Comparison of ENCODE assay signal across 20 cellular contexts in the genomic region with DNA sequence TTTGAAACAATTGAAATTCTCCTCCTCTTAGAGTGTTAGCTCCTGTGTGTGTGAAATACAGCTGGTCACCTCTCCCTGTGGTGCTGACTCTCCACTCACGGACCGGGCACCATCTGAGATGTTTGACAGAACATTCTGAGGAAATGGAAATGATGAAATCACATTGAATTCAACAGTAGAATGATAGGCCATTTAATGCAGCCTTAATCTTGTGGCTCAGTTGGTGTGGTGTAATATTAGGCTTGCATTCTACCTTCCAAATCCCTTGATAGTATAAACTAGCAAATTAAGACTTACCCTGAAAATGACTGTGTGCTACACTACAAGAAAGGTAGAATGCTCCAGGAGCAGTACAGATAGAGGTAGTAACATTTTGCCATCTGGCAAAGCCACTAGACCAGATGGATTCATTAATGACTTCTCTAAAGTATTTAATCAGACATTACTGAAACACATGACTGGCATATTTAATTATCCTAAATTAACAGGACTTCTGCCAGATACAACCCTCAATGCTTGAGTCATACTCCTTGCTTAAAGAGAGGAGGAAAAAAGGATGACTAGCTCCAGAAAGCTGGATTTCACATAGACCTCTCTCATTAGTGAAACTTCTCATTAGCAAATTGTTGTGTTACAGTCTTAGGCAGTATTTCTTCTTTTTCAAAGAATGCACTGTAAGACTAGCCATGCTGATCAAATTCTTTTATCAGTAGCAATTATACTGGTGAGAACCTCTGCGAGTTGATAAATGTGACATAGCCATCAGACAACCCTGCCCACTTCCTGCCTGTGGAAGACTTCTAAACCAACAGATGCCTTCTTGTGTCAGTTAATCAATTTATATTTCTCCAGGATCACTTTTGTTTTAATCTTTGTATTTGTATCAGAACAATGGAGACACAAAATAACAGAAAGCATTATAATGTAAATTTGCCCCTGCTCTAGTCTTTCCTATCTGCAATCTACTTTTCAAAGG.
DNase-seq lines count a peak whose midpoint lies in the region; ATAC-seq and TF ChIP-seq lines count a peak whose summit lies in the region.
"Had no signal": no experiment of that assay in that cellular context is flagged by ENCODE, and none has a peak within 500 bp of the region (broad histone marks: within the 10 kb centered on the region; RNA-seq: fewer than 3 reads in every experiment).

No MANE protein-coding gene starts in this region.

- H3K36me3 Mint-ChIP-seq in central memory CD8-positive, alpha-beta T cell (ENCODE audit: insufficient read depth) = no peaks in the 10 kb centered on the region

- no peak for ATAC-seq in central memory CD8-positive, alpha-beta T cell (replicated peaks; ENCODE audit: extremely low read depth, poor library complexity, severe bottlenecking)
- ATAC-seq in HG03159 (IDR thresholded peaks at IDR 0.05; ENCODE audit: unreplicated experiment) = no peak
- ATAC-seq: sciatic nerve had no signal

- peaks cover 47% of the 10 kb centered on the region for H3K27me3 Mint-ChIP-seq in central memory CD8-positive, alpha-beta T cell

- no peak for TF ChIP-seq POLR2A in sigmoid colon (IDR thresholded peaks at IDR 0.05)

- no peak for TF ChIP-seq EP300 in sigmoid colon (IDR thresholded peaks at IDR 0.05)

- peak overlapping the region; percentile 64 for H3K27ac Mint-ChIP-seq in central memory CD8-positive, alpha-beta T cell (ENCODE audit: low read depth)
- H3K27ac Mint-ChIP-seq: CD8-positive, alpha-beta memory T cell; HFFc6 had no signal

- in situ Hi-C loops in KBM-7 (cut with MboI; ENCODE audit: low pct_unique_long_range_greater_than_20kb, low sequenced_read_pairs) = no loop called here

- 79 to 91% methylated on average over 3 of the region's 3 CpGs for WGBS in sigmoid colon, 2 donors

- no peaks in the 10 kb centered on the region for H3K27me3 ChIP-seq in sigmoid colon
- H3K27me3 ChIP-seq: SJCRH30, stomach had no signal

- intact Hi-C loops in sigmoid colon (cut with DNase I) = no loop called here

- no peaks in the 10 kb centered on the region for H3K4me1 ChIP-seq in sigmoid colon
- H3K4me1 ChIP-seq: SJCRH30, stomach had no signal

- peaks cover 0 to 2% (median 0%) of the 10 kb centered on the region in 4 donors for H3K9me3 ChIP-seq in sigmoid colon

- no peaks in the 10 kb centered on the region for H3K9me3 Mint-ChIP-seq in central memory CD8-positive, alpha-beta T cell

- H3K36me3 ChIP-seq in sigmoid colon = no peaks in the 10 kb centered on the region
- H3K36me3 ChIP-seq: SJCRH30, stomach had no signal

- H3K4me3 ChIP-seq in AG10803 (ENCODE audit: low read length) (no peak overlapping the region), coronary artery (no peak overlapping the region), sigmoid colon (no peak overlapping the region)
- H3K4me3 ChIP-seq: SJCRH30, stomach had no signal

- no peak overlapping the region for H3K27ac ChIP-seq in coronary artery
- no peak overlapping the region for H3K27ac ChIP-seq in sigmoid colon
- H3K27ac ChIP-seq: SJCRH30, stomach had no signal

- no peak for TF ChIP-seq CTCF in AG10803 (conservative IDR thresholded peaks at IDR 0.05; ENCODE audit: low read length)
- no peak for TF ChIP-seq CTCF in coronary artery (IDR thresholded peaks at IDR 0.05)
- TF ChIP-seq CTCF in sigmoid colon (IDR thresholded peaks at IDR 0.05) = no peak

- no peak overlapping the region for H3K4me3 Mint-ChIP-seq in central memory CD8-positive, alpha-beta T cell
- H3K4me3 Mint-ChIP-seq: CD8-positive, alpha-beta memory T cell; HFFc6 had no signal

- peaks cover 13% of the 10 kb centered on the region for H3K4me1 Mint-ChIP-seq in central memory CD8-positive, alpha-beta T cell

- DNase-seq in AG10803 (ENCODE audit: low read depth) = peak; percentile 42
- DNase-seq in KBM-7 = peak; percentile 9
- peak; percentile 51 for DNase-seq in NCI-H82 treated with DMSO at 0.1 percent for 48 hours (lab: John Stamatoyannopoulos, UW; ENCODE audit: unreplicated experiment)
- no peak for DNase-seq in central memory CD8-positive, alpha-beta T cell (ENCODE audit: low spot score in 2 of 2)
- no peak for DNase-seq in middle frontal gyrus (ENCODE audit: extremely low spot score, low spot score)
- no peak for DNase-seq in coronary artery (ENCODE audit: low spot score)
- DNase-seq in sigmoid colon = no peak
- DNase-seq: activated CD4-positive, alpha-beta T cell treated with anti-CD3 and anti-CD28 coated beads for 48 hours; activated naive CD4-positive, alpha-beta T cell; CD8-positive, alpha-beta memory T cell; dermis blood vessel endothelial cell; glutamatergic neuron; HFFc6; NCI-H2107; SJCRH30; stimulated activated CD4-positive, alpha-beta T cell treated with anti-CD3 and anti-CD28 coated beads, Interleukin-2, amount 100 ng/mL, for 24 hours; stomach; T-helper 9 cell had no signal

Comparison
In these comparisons a context has a peak if more than half of its experiments do, and no peak if none do; other contexts are left out.
1. DNase-seq: peak in AG10803 (single experiment), KBM-7 (single experiment) and NCI-H82 treated with DMSO at 0.1 percent for 48 hours (single experiment); none in central memory CD8-positive, alpha-beta T cell (0 of 2), middle frontal gyrus (single experiment), coronary artery (single experiment) and sigmoid colon (single experiment).